ENCODE assay signal across 1 cellular context in genomic region chr19:13441810-13442512, GRCh38.
TF ChIP-seq lines count a peak whose summit lies in the region.

No MANE protein-coding gene starts in this region.

TF ChIP-seq in K562, 482 proteins besides CTCF, POLR2A, EP300 and RAD21 (continued from another document and continues in another):
- 0 out of 2 replicates have a peak, but pooled peaks have one; percentile 40 for TF ChIP-seq ZBTB40 (IDR thresholded peaks at IDR 0.05)
- TF ChIP-seq ZBTB40 (CRISPR knock-in tag; IDR thresholded peaks at IDR 0.05), result no peak
- TF ChIP-seq EHMT2 (IDR thresholded peaks at IDR 0.05), result peak; percentile 98
- no peak for TF ChIP-seq ZNF41 (CRISPR knock-in tag; conservative IDR thresholded peaks at IDR 0.05)
- 0 out of 2 replicates have a peak, but pooled peaks have one; percentile 52 for TF ChIP-seq NCOA6 (IDR thresholded peaks at IDR 0.05)
- TF ChIP-seq ZFP1 (CRISPR knock-in tag; IDR thresholded peaks at IDR 0.05), result no peak
- TF ChIP-seq PURB (CRISPR knock-in tag; IDR thresholded peaks at IDR 0.05; ENCODE audit: low read depth), result no peak
- TF ChIP-seq HNRNPUL1 (IDR thresholded peaks at IDR 0.05; ENCODE audit: low read length), result no peak
- peak in 1 of 2 experiments; percentile 91 for TF ChIP-seq AFF1 (IDR thresholded peaks at IDR 0.05; ENCODE audit: low read depth in 1 of 2, partially characterized antibody in 2 of 2)
- TF ChIP-seq CHAMP1 (IDR thresholded peaks at IDR 0.05), result peak; percentile 76; the same call in 1 of the 2 replicates
- peak; percentile 65 for TF ChIP-seq SPI1 (IDR thresholded peaks at IDR 0.05; ENCODE audit: borderline replicate concordance, low read depth, low read length)
- TF ChIP-seq ZNF232 (CRISPR knock-in tag; IDR thresholded peaks at IDR 0.05), result peak; percentile 68; the same call in 1 of the 2 replicates
- TF ChIP-seq ZNF263 (CRISPR knock-in tag; IDR thresholded peaks at IDR 0.05; ENCODE audit: borderline replicate concordance), result peak; percentile 47; the same call in 1 of the 2 replicates
- TF ChIP-seq SUPT5H (IDR thresholded peaks at IDR 0.05), result no peak
- TF ChIP-seq ZBTB43 (CRISPR knock-in tag; IDR thresholded peaks at IDR 0.05), result no peak
- TF ChIP-seq GABPB1 (CRISPR knock-in tag; IDR thresholded peaks at IDR 0.05), result peak; percentile 31; the same call in 1 of the 2 replicates
- TF ChIP-seq DIDO1 (tag; IDR thresholded peaks at IDR 0.05; ENCODE audit: low read depth), result no peak
- no peak for TF ChIP-seq TAF1 (IDR thresholded peaks at IDR 0.05; ENCODE audit: control insufficient read depth, extremely low read depth, insufficient read depth, low read length, severe bottlenecking)
- peak; percentile 34; the same call in 1 of the 2 replicates for TF ChIP-seq CREM (IDR thresholded peaks at IDR 0.05; ENCODE audit: low read depth)
- no peak for TF ChIP-seq SIX5 (IDR thresholded peaks at IDR 0.05; ENCODE audit: borderline replicate concordance in 1 of 2, insufficient read depth in 1 of 2, low read depth in 1 of 2, low read length in 2 of 2)
- no peak for TF ChIP-seq SAFB (IDR thresholded peaks at IDR 0.05; ENCODE audit: borderline replicate concordance, low read depth, low read length)
- peak; percentile 89; the same call in 1 of the 2 replicates for TF ChIP-seq PRMT5 (CRISPR knock-in tag; IDR thresholded peaks at IDR 0.05)
- no peak for TF ChIP-seq PREB (CRISPR knock-in tag; IDR thresholded peaks at IDR 0.05)
- peak; percentile 55; the same call in 1 of the 2 replicates for TF ChIP-seq RB1 (IDR thresholded peaks at IDR 0.05; ENCODE audit: low read depth)
- no peak for TF ChIP-seq U2AF2 (optimal IDR thresholded peaks at IDR 0.05; ENCODE audit: low read depth, low read length)
- TF ChIP-seq SNRNP70 (optimal IDR thresholded peaks at IDR 0.05; ENCODE audit: low read depth, low read length), result no peak
- peak in 1 of 2 experiments; percentile 77; a peak in 2 of 4 replicates for TF ChIP-seq MAZ (CRISPR knock-in tag; conservative IDR thresholded peaks at IDR 0.05 in 1 of 2, IDR thresholded peaks at IDR 0.05 in 1 of 2)
- peak in 1 of 2 experiments; percentile 66; a peak in 1 of 4 replicates for TF ChIP-seq RCOR1 (IDR thresholded peaks at IDR 0.05; ENCODE audit: borderline replicate concordance in 1 of 2, low read depth in 2 of 2, low read length in 2 of 2)
- TF ChIP-seq ETS1 (conservative IDR thresholded peaks at IDR 0.05; ENCODE audit: control insufficient read depth, low read depth, low read length), result no peak
- TF ChIP-seq REST (CRISPR knock-in tag; IDR thresholded peaks at IDR 0.05; ENCODE audit: low read depth), result peak; percentile 97
- peak in 1 of 2 experiments; percentile 71; a peak in 2 of 4 replicates for TF ChIP-seq SRF (CRISPR knock-in tag; IDR thresholded peaks at IDR 0.05)
- TF ChIP-seq SMC3 (conservative IDR thresholded peaks at IDR 0.05; ENCODE audit: insufficient read depth, low read depth, low read length), result 0 out of 2 replicates have a peak, but pooled peaks have one; percentile 10
